21 cellular contexts compared by ENCODE assay signal in genomic region chr5:54705994-54706616, GRCh38.
DNase-seq lines count a peak whose midpoint lies in the region; ATAC-seq and TF ChIP-seq lines count a peak whose summit lies in the region.
"Had no signal": no experiment of that assay in that cellular context is flagged by ENCODE, and none has a peak within 500 bp of the region (broad histone marks: within the 10 kb centered on the region; RNA-seq: fewer than 3 reads in every experiment).

No MANE protein-coding gene starts in this region.

- H3K27me3 Mint-ChIP-seq in activated B cell treated with CpG ODN at 0.5 μM for 24 hours, result peaks cover 2% of the 10 kb centered on the region
- peaks cover 15% of the 10 kb centered on the region for H3K27me3 Mint-ChIP-seq in T-helper 2 cell treated with Interferon-gamma antibody and Interleukin-4, amounts not matched to agents 5 μg/mL and 100 μg/mL, for 36 hours (ENCODE audit: low read depth)

- no peak for TF ChIP-seq POLR2A in erythroblast (IDR thresholded peaks at IDR 0.05; ENCODE audit: low read length)

- no peak for ATAC-seq in activated B cell treated with CpG ODN at 0.5 μM for 24 hours (ENCODE audit: low read depth)

- H3K27ac Mint-ChIP-seq in activated B cell treated with CpG ODN at 0.5 μM for 24 hours, result peak overlapping the region; percentile 54
- H3K27ac Mint-ChIP-seq in T-helper 2 cell treated with Interferon-gamma antibody and Interleukin-4, amounts not matched to agents 5 μg/mL and 100 μg/mL, for 36 hours, result no peak overlapping the region

- H3K4me1 Mint-ChIP-seq in activated B cell treated with CpG ODN at 0.5 μM for 24 hours, result peaks cover 30% of the 10 kb centered on the region
- H3K4me1 Mint-ChIP-seq in T-helper 2 cell treated with Interferon-gamma antibody and Interleukin-4, amounts not matched to agents 5 μg/mL and 100 μg/mL, for 36 hours (ENCODE audit: low read depth), result peaks cover 8% of the 10 kb centered on the region

- intact Hi-C loops in activated B cell treated with CpG ODN at 0.5 μM for 24 hours (cut with micrococcal nuclease), result no loop called here

- H3K36me3 Mint-ChIP-seq in activated B cell treated with CpG ODN at 0.5 μM for 24 hours (ENCODE audit: low read depth), result no peaks in the 10 kb centered on the region
- no peaks in the 10 kb centered on the region for H3K36me3 Mint-ChIP-seq in T-helper 2 cell treated with Interferon-gamma antibody and Interleukin-4, amounts not matched to agents 5 μg/mL and 100 μg/mL, for 36 hours (ENCODE audit: low read depth)
- H3K36me3 Mint-ChIP-seq: CD4-positive, CD25-positive, alpha-beta regulatory T cell had no signal

- POLR2A ChIA-PET in activated B cell treated with CpG ODN at 0.5 μM for 24 hours (lab: Charles Lee), result no interaction called here

- DNase-seq in SIG-M5 treated with dmso at 0.1 percent for 504 hours (lab: John Stamatoyannopoulos, UW; ENCODE audit: unreplicated experiment) (peak; percentile 74), SIG-M5 (lab: John Stamatoyannopoulos, UW) (no peak), activated B cell treated with CpG ODN at 0.5 μM for 24 hours (no peak), medulla oblongata (ENCODE audit: extremely low spot score) (peak; percentile 25), NCI-H1417 treated with DMSO at 0.1 percent for 48 hours (lab: John Stamatoyannopoulos, UW) (no peak), erythroblast (lab: John Stamatoyannopoulos, UW) (no peak), NCI-H1436 treated with DMSO at 0.1 percent for 48 hours (lab: John Stamatoyannopoulos, UW) (no peak)
- DNase-seq in T-helper 2 cell treated with Interferon-gamma antibody and Interleukin-4, amounts not matched to agents 5 μg/mL and 100 μg/mL, for 36 hours (ENCODE audit: low spot score), result no peak
- DNase-seq: CD4-positive, CD25-positive, alpha-beta regulatory T cell; COR-L47; DMS 273 treated with DMSO at 0.1 percent for 48 hours; DND-41; GM23248; Kasumi-1; MG63; NCI-H1105 treated with DMSO at 0.1 percent for 48 hours; NCI-H187; NCI-H2107; NCI-H510A; NCI-H748 treated with DMSO at 0.1 percent for 48 hours; NK-92 treated with Interleukin-12 subunit alpha and Interleukin-12 subunit beta, amount 100 ng/mL, for 24 hours had no signal

- CTCF ChIA-PET in activated B cell treated with CpG ODN at 0.5 μM for 24 hours (lab: Charles Lee), result no interaction called here

- no peak for TF ChIP-seq CTCF in activated B cell treated with CpG ODN at 0.5 μM for 24 hours (IDR thresholded peaks at IDR 0.05)

- H3K9me3 Mint-ChIP-seq in activated B cell treated with CpG ODN at 0.5 μM for 24 hours, result no peaks in the 10 kb centered on the region
- H3K9me3 Mint-ChIP-seq in T-helper 2 cell treated with Interferon-gamma antibody and Interleukin-4, amounts not matched to agents 5 μg/mL and 100 μg/mL, for 36 hours, result no peaks in the 10 kb centered on the region
- H3K9me3 Mint-ChIP-seq: CD4-positive, CD25-positive, alpha-beta regulatory T cell had no signal

- no peak overlapping the region for H3K4me3 Mint-ChIP-seq in activated B cell treated with CpG ODN at 0.5 μM for 24 hours
- no peak overlapping the region for H3K4me3 Mint-ChIP-seq in T-helper 2 cell treated with Interferon-gamma antibody and Interleukin-4, amounts not matched to agents 5 μg/mL and 100 μg/mL, for 36 hours
- H3K4me3 Mint-ChIP-seq: CD4-positive, CD25-positive, alpha-beta regulatory T cell had no signal

Comparison
In these comparisons a context has a peak if more than half of its experiments do, and no peak if none do; other contexts are left out.
1. DNase-seq: peak in SIG-M5 treated with dmso at 0.1 percent for 504 hours (single experiment) and medulla oblongata (single experiment); none in SIG-M5 (single experiment), activated B cell treated with CpG ODN at 0.5 μM for 24 hours (single experiment), NCI-H1417 treated with DMSO at 0.1 percent for 48 hours (single experiment), erythroblast (0 of 2), T-helper 2 cell treated with Interferon-gamma antibody and Interleukin-4, amounts not matched to agents 5 μg/mL and 100 μg/mL, for 36 hours (single experiment) and NCI-H1436 treated with DMSO at 0.1 percent for 48 hours (single experiment).